9 cellular contexts compared by ENCODE assay signal in genomic region chr20:1816384-1817381, GRCh38.
DNase-seq lines count a peak whose midpoint lies in the region; ATAC-seq, FAIRE-seq and TF ChIP-seq lines count a peak whose summit lies in the region.
"Had no signal": no experiment of that assay in that cellular context is flagged by ENCODE, and none has a peak within 500 bp of the region (broad histone marks: within the 10 kb centered on the region; RNA-seq: fewer than 3 reads in every experiment).

No MANE protein-coding gene starts in this region.

- peak; percentile 80 for FAIRE-seq in HTR-8/SVneo (lab: Jason Lieb, UNC)

- ATAC-seq in GM19023 (IDR thresholded peaks at IDR 0.05; ENCODE audit: unreplicated experiment) = no peak
- no peak for ATAC-seq in GM18858 (IDR thresholded peaks at IDR 0.05; ENCODE audit: unreplicated experiment)

- H3K27ac ChIP-seq in caudate nucleus (ENCODE audit: low read depth, low read length) = peak overlapping the region; percentile 96

- peak; percentile 58 for DNase-seq in AG04449 (ENCODE audit: low read depth, low spot score)
- DNase-seq in HTR-8/SVneo (ENCODE audit: insufficient read length, low spot score) = no peak
- peak in 45 of 61 donors; percentile 32 to 85 (median 69) for DNase-seq in caudate nucleus (lab: John Stamatoyannopoulos, UW)
- peak; percentile 80 for DNase-seq in medulla oblongata (ENCODE audit: extremely low spot score)
- no peak for DNase-seq in effector CD4-positive, alpha-beta T cell
- no peak for DNase-seq in foreskin melanocyte
- DNase-seq: central memory CD4-positive, alpha-beta T cell had no signal

- CTCF ChIA-PET in AG04449 (lab: Yijun Ruan, JAX) = interaction anchor here (1.0 kb wide), 1 partner anchor 40 kb away, joined by 3 read pairs; no protein-coding TSS in a partner anchor

- H3K4me3 ChIP-seq in AG04449 (ENCODE audit: low read depth, low read length) = no peak overlapping the region

- POLR2A ChIA-PET in AG04449 (lab: Yijun Ruan, JAX) = no interaction called here

- TF ChIP-seq CTCF in AG04449 (IDR thresholded peaks at IDR 0.05; ENCODE audit: insufficient read depth, low read length, missing control alignments) = no peak

Comparison
In these comparisons a context has a peak if more than half of its experiments do, and no peak if none do; other contexts are left out.
1. DNase-seq: peak in AG04449 (single experiment), caudate nucleus (45 of 61) and medulla oblongata (single experiment); none in HTR-8/SVneo (single experiment), effector CD4-positive, alpha-beta T cell (single experiment) and foreskin melanocyte (single experiment).